ENCODE assay signal across 28 cellular contexts in the genomic region with DNA sequence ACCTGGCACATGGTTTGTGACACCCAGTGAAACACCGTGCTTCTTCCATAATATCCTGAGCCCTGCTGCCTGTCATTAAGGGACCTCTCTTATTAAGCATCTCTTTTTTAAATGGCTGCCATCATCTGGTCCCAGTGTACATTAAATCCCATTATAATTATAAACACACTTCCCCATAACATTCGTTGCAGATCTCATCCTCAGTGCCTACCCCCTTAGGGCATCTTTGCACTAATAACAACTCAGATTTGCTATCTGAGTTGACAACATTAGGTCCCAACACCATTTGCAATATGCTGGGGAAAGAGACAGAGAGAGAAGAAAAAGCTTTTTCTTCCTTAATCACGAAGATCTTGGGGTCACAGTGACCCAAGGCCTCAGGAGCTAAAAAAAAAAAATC.
"Had no signal": no experiment of that assay in that cellular context is flagged by ENCODE, and none has a peak within 500 bp of the region (broad histone marks: within the 10 kb centered on the region; RNA-seq: fewer than 3 reads in every experiment).

No MANE protein-coding gene starts in this region.

- ATAC-seq: stimulated activated effector memory CD8-positive, alpha-beta T cell treated with anti-CD3 and anti-CD28 coated beads, Interleukin-12 subunit alpha, Interleukin-12 subunit beta, amount 100 ng/mL, for 72 hours; stimulated activated memory B cell treated with anti-CD40 and anti-IgM and Interleukin-4, amounts not matched to agents 10 μg/mL and 1 μg/mL and 100 μg/mL, for 72 hours; stimulated activated naive B cell treated with anti-CD40 and anti-IgM and Interleukin-4, amounts not matched to agents 10 μg/mL and 1 μg/mL and 100 μg/mL, for 72 hours; stimulated activated naive CD8-positive, alpha-beta T cell treated with anti-CD3 and anti-CD28 coated beads, Interleukin-15, amount 100 ng/mL, for 72 hours; stimulated activated naive CD8-positive, alpha-beta T cell treated with anti-CD3 and anti-CD28 coated beads, Interleukin-15, Interleukin-2, amounts not matched to agents 100 U/mL and 50 U/mL, for 24 hours; upper lobe of right lung had no signal

- H3K27me3 ChIP-seq: suprapubic skin, testis, thyroid gland, tibial artery, tibial nerve, upper lobe of left lung, upper lobe of right lung, uterus, vagina had no signal

- H3K9me3 Mint-ChIP-seq: stimulated activated effector memory CD8-positive, alpha-beta T cell treated with anti-CD3 and anti-CD28 coated beads, Interleukin-12 subunit alpha, Interleukin-12 subunit beta, amount 100 ng/mL, for 72 hours; stimulated activated memory B cell treated with anti-CD40 and anti-IgM and Interleukin-4, amounts not matched to agents 10 μg/mL and 1 μg/mL and 100 μg/mL, for 72 hours; stimulated activated naive B cell treated with anti-CD40 and anti-IgM and Interleukin-4, amounts not matched to agents 10 μg/mL and 1 μg/mL and 100 μg/mL, for 72 hours; stimulated activated naive CD8-positive, alpha-beta T cell treated with anti-CD3 and anti-CD28 coated beads, Interleukin-15, amount 100 ng/mL, for 72 hours; stimulated activated naive CD8-positive, alpha-beta T cell treated with anti-CD3 and anti-CD28 coated beads, Interleukin-15, Interleukin-2, amounts not matched to agents 100 ng/mL and 50 ng/mL, for 24 hours; type B pancreatic cell had no signal

- H3K4me3 Mint-ChIP-seq: stimulated activated effector memory CD8-positive, alpha-beta T cell treated with anti-CD3 and anti-CD28 coated beads, Interleukin-12 subunit alpha, Interleukin-12 subunit beta, amount 100 ng/mL, for 72 hours; stimulated activated memory B cell treated with anti-CD40 and anti-IgM and Interleukin-4, amounts not matched to agents 10 μg/mL and 1 μg/mL and 100 μg/mL, for 72 hours; stimulated activated naive B cell treated with anti-CD40 and anti-IgM and Interleukin-4, amounts not matched to agents 10 μg/mL and 1 μg/mL and 100 μg/mL, for 72 hours; stimulated activated naive CD8-positive, alpha-beta T cell treated with anti-CD3 and anti-CD28 coated beads, Interleukin-15, amount 100 ng/mL, for 72 hours; stimulated activated naive CD8-positive, alpha-beta T cell treated with anti-CD3 and anti-CD28 coated beads, Interleukin-15, Interleukin-2, amounts not matched to agents 100 ng/mL and 50 ng/mL, for 24 hours; type B pancreatic cell had no signal

- DNase-seq: stimulated activated CD4-positive, alpha-beta T cell treated with anti-CD3 and anti-CD28 coated beads, Interleukin-2, amount 100 ng/mL, for 48 hours; stimulated activated CD4-positive, alpha-beta T cell treated with anti-CD3 and anti-CD28 coated beads, Interleukin-4, amount 100 ng/mL, for 1 hour; stimulated activated CD4-positive, alpha-beta T cell treated with anti-CD3 and anti-CD28 coated beads, Interleukin-4, amount 100 ng/mL, for 24 hours; stimulated activated CD4-positive, alpha-beta T cell treated with anti-CD3 and anti-CD28 coated beads, Interleukin-4, amount 100 ng/mL, for 4 hours; stimulated activated CD8-positive, alpha-beta memory T cell treated with anti-CD3 and anti-CD28 coated beads, Interleukin-4, amount 100 ng/mL, for 48 hours; stimulated activated naive B cell treated with anti-CD40 and anti-IgM and Interleukin-4, amounts not matched to agents 10 μg/mL and 1 μg/mL and 100 μg/mL, for 72 hours; stimulated activated naive CD4-positive, alpha-beta T cell; stimulated activated naive CD4-positive, alpha-beta T cell treated with Interleukin-2 at 50 U/mL for 16 hours; stimulated activated naive CD8-positive, alpha-beta T cell treated with anti-CD3 and anti-CD28 coated beads, Interleukin-15, amount 100 ng/mL, for 72 hours; stimulated activated naive CD8-positive, alpha-beta T cell treated with anti-CD3 and anti-CD28 coated beads, Interleukin-15, Interleukin-2, amounts not matched to agents 100 U/mL and 50 U/mL, for 24 hours; stomach; substantia nigra; testis; tibial artery; transverse colon; trophoblast cell; upper lobe of left lung; upper lobe of right lung; uterus had no signal

- H3K27ac ChIP-seq: stomach, suprapubic skin, testis, thoracic aorta, thyroid gland, tibial artery, tibial nerve, transverse colon, upper lobe of left lung, upper lobe of right lung, uterus, vagina had no signal

- H3K4me3 ChIP-seq: stomach, suprapubic skin, testis, thoracic aorta, thyroid gland, tibial artery, tibial nerve, transverse colon, upper lobe of left lung, upper lobe of right lung, uterus, vagina had no signal

- H3K36me3 ChIP-seq: stomach, suprapubic skin, thoracic aorta, tibial artery, tibial nerve, transverse colon, upper lobe of left lung, upper lobe of right lung, uterus, vagina had no signal

- H3K27ac Mint-ChIP-seq: stimulated activated effector memory CD8-positive, alpha-beta T cell treated with anti-CD3 and anti-CD28 coated beads, Interleukin-12 subunit alpha, Interleukin-12 subunit beta, amount 100 ng/mL, for 72 hours; stimulated activated memory B cell treated with anti-CD40 and anti-IgM and Interleukin-4, amounts not matched to agents 10 μg/mL and 1 μg/mL and 100 μg/mL, for 72 hours; stimulated activated naive B cell treated with anti-CD40 and anti-IgM and Interleukin-4, amounts not matched to agents 10 μg/mL and 1 μg/mL and 100 μg/mL, for 72 hours; stimulated activated naive CD8-positive, alpha-beta T cell treated with anti-CD3 and anti-CD28 coated beads, Interleukin-15, Interleukin-2, amounts not matched to agents 100 ng/mL and 50 ng/mL, for 24 hours; type B pancreatic cell had no signal

- H3K9me3 ChIP-seq: stomach, suprapubic skin, testis, thoracic aorta, thyroid gland, tibial artery, tibial nerve, transverse colon, upper lobe of left lung, upper lobe of right lung, uterus, vagina had no signal

- H3K36me3 Mint-ChIP-seq: stimulated activated memory B cell treated with anti-CD40 and anti-IgM and Interleukin-4, amounts not matched to agents 10 μg/mL and 1 μg/mL and 100 μg/mL, for 72 hours; type B pancreatic cell had no signal
